Comparison of ENCODE assay signal across 12 cellular contexts in the genomic region with DNA sequence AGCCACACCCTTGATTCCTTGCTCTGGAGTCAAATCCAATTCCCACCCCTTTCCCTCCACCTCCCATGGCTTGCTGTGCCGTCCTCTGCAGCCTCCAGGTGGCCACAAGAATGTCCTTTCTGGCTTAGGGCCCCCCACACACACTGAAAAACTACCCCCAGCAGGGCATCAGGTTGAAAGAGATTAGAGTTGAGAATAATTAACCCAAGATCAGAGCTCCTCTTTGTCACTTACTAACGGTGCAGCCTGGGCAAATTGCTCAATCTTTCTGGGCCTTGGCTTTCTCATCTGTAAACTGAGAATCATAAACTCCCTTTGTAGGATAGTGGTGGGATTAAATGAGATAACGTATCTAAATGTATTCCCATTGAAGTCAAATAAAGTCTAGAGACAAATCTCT.
"Had no signal": no experiment of that assay in that cellular context is flagged by ENCODE, and none has a peak within 500 bp of the region (broad histone marks: within the 10 kb centered on the region; RNA-seq: fewer than 3 reads in every experiment).

No MANE protein-coding gene starts in this region.

- ATAC-seq: activated T-helper 17 cell treated with anti-CD3 and anti-CD28 coated beads, Interleukin-2, amount 50 U/mL, for 72 hours; stimulated activated naive CD8-positive, alpha-beta T cell treated with anti-CD3 and anti-CD28 coated beads, Interleukin-15, amount 100 ng/mL, for 72 hours had no signal

- H3K36me3 ChIP-seq: adrenal gland had no signal

- DNase-seq: activated CD4-positive, alpha-beta T cell treated with anti-CD3 and anti-CD28 coated beads, Interleukin-2, amount 50 U/mL, for 1 hour; activated naive CD4-positive, alpha-beta T cell treated with anti-CD3 and anti-CD28 coated beads, Interleukin-2, amount 10 ng/mL, durations not matched to agents 7 days and 5 days; activated T-cell treated with anti-CD3 and anti-CD28 coated beads for 4 hours; adrenal gland; central memory CD4-positive, alpha-beta T cell; stimulated activated CD4-positive, alpha-beta T cell treated with anti-CD3 and anti-CD28 coated beads, Interleukin-4, amount 100 ng/mL, for 24 hours; stimulated activated naive CD8-positive, alpha-beta T cell treated with anti-CD3 and anti-CD28 coated beads, Interleukin-15, amount 100 ng/mL, for 72 hours; T-helper 2 cell; testis had no signal

- H3K4me3 Mint-ChIP-seq: activated naive CD4-positive, alpha-beta T cell treated with anti-CD3 and anti-CD28 coated beads, Interleukin-2, amount 10 ng/mL, durations not matched to agents 7 days and 5 days; activated T-helper 17 cell treated with anti-CD3 and anti-CD28 coated beads, Interleukin-2, amount 50 U/mL, for 72 hours; dendritic cell treated with granulocyte-macrophage colony-stimulating factor and Interleukin-4, amounts not matched to agents 40 ng/mL and 50 ng/mL, for 4 days; stimulated activated naive CD8-positive, alpha-beta T cell treated with anti-CD3 and anti-CD28 coated beads, Interleukin-15, amount 100 ng/mL, for 72 hours had no signal

- H3K27ac ChIP-seq: adrenal gland, testis had no signal

- H3K9me3 ChIP-seq: adrenal gland, testis had no signal

- H3K9me3 Mint-ChIP-seq: activated naive CD4-positive, alpha-beta T cell treated with anti-CD3 and anti-CD28 coated beads, Interleukin-2, amount 10 ng/mL, durations not matched to agents 7 days and 5 days; activated T-helper 17 cell treated with anti-CD3 and anti-CD28 coated beads, Interleukin-2, amount 50 U/mL, for 72 hours; dendritic cell treated with granulocyte-macrophage colony-stimulating factor and Interleukin-4, amounts not matched to agents 40 ng/mL and 50 ng/mL, for 4 days; stimulated activated naive CD8-positive, alpha-beta T cell treated with anti-CD3 and anti-CD28 coated beads, Interleukin-15, amount 100 ng/mL, for 72 hours had no signal

- H3K4me1 Mint-ChIP-seq: activated naive CD4-positive, alpha-beta T cell treated with anti-CD3 and anti-CD28 coated beads, Interleukin-2, amount 10 ng/mL, durations not matched to agents 7 days and 5 days; stimulated activated naive CD8-positive, alpha-beta T cell treated with anti-CD3 and anti-CD28 coated beads, Interleukin-15, amount 100 ng/mL, for 72 hours had no signal

- H3K36me3 Mint-ChIP-seq: activated naive CD4-positive, alpha-beta T cell treated with anti-CD3 and anti-CD28 coated beads, Interleukin-2, amount 10 ng/mL, durations not matched to agents 7 days and 5 days had no signal

- FAIRE-seq: islet of Langerhans had no signal

- H3K4me3 ChIP-seq: adrenal gland, testis had no signal

- H3K4me1 ChIP-seq: adrenal gland, testis had no signal

- H3K27ac Mint-ChIP-seq: activated naive CD4-positive, alpha-beta T cell treated with anti-CD3 and anti-CD28 coated beads, Interleukin-2, amount 10 ng/mL, durations not matched to agents 7 days and 5 days; activated T-helper 17 cell treated with anti-CD3 and anti-CD28 coated beads, Interleukin-2, amount 50 U/mL, for 72 hours; dendritic cell treated with granulocyte-macrophage colony-stimulating factor and Interleukin-4, amounts not matched to agents 40 ng/mL and 50 ng/mL, for 4 days; stimulated activated naive CD8-positive, alpha-beta T cell treated with anti-CD3 and anti-CD28 coated beads, Interleukin-15, amount 100 ng/mL, for 72 hours had no signal

- H3K27me3 ChIP-seq: adrenal gland, testis had no signal
